13 cellular contexts compared by ENCODE assay signal in genomic region chr9:83032065-83032625, GRCh38. TPM values are rescaled to one million over a fixed set of nuclear protein-coding genes. Genes with fewer than 3 reads are reported as not detected.
DNase-seq lines count a peak whose midpoint lies in the region; ATAC-seq and TF ChIP-seq lines count a peak whose summit lies in the region.
"Had no signal": no experiment of that assay in that cellular context is flagged by ENCODE, and none has a peak within 500 bp of the region (broad histone marks: within the 10 kb centered on the region; RNA-seq: fewer than 3 reads in every experiment).

No MANE protein-coding gene starts in this region.

- H3K27me3 Mint-ChIP-seq in T-cell: no peaks in the 10 kb centered on the region

- H3K36me3 Mint-ChIP-seq in T-cell: no peaks in the 10 kb centered on the region

- intact Hi-C loops in left lung (cut with DNase I) (no loop called here), vagina (cut with DNase I) (no loop called here)

- CTCF ChIA-PET in RWPE1 (lab: Yijun Ruan, JAX): no interaction called here
- CTCF ChIA-PET in T-cell (lab: Charles Lee): no interaction called here

- H3K4me1 ChIP-seq in left lung (no peaks in the 10 kb centered on the region), vagina (no peaks in the 10 kb centered on the region)

- TF ChIP-seq POLR2A in vagina (IDR thresholded peaks at IDR 0.05): no peak

- H3K9me3 ChIP-seq in left lung: no peaks in the 10 kb centered on the region
- H3K9me3 ChIP-seq in vagina: no peaks in the 10 kb centered on the region
- H3K9me3 ChIP-seq: A549 had no signal

- H3K27ac ChIP-seq in RWPE1: no peak overlapping the region
- no peak overlapping the region for H3K27ac ChIP-seq in left lung
- no peak overlapping the region for H3K27ac ChIP-seq in vagina
- H3K27ac ChIP-seq: A549; BLaER1 treated with 17β-estradiol and CSF1 and Interleukin-3, amounts not matched to agents 10 nM and 100 nM had no signal

- peaks cover 0 to 4% (median 0%) of the 10 kb centered on the region in 3 donors for H3K9me3 Mint-ChIP-seq in T-cell

- POLR2A ChIA-PET in RWPE1 (lab: Yijun Ruan, JAX; ENCODE audit: low non-redundant PET) (no interaction called here), T-cell (lab: Charles Lee) (no interaction called here)

- H3K36me3 ChIP-seq in left lung: no peaks in the 10 kb centered on the region
- H3K36me3 ChIP-seq in vagina: no peaks in the 10 kb centered on the region
- H3K36me3 ChIP-seq: BLaER1 treated with 17β-estradiol and CSF1 and Interleukin-3, amounts not matched to agents 10 nM and 100 nM had no signal

- H3K27ac Mint-ChIP-seq in T-cell: no peak overlapping the region

- H3K4me3 Mint-ChIP-seq in T-cell: no peak overlapping the region

- H3K4me3 ChIP-seq in left lung: no peak overlapping the region
- H3K4me3 ChIP-seq in vagina: no peak overlapping the region
- H3K4me3 ChIP-seq: A549; BLaER1 treated with 17β-estradiol and CSF1 and Interleukin-3, amounts not matched to agents 10 nM and 100 nM had no signal

- TF ChIP-seq CTCF in RWPE1 (conservative IDR thresholded peaks at IDR 0.05; ENCODE audit: low read depth): no peak
- TF ChIP-seq CTCF in left lung (IDR thresholded peaks at IDR 0.05): no peak
- TF ChIP-seq CTCF in vagina (IDR thresholded peaks at IDR 0.05): no peak

- H3K27me3 ChIP-seq in left lung (no peaks in the 10 kb centered on the region), vagina (no peaks in the 10 kb centered on the region)
- H3K27me3 ChIP-seq: BLaER1 treated with 17β-estradiol and CSF1 and Interleukin-3, amounts not matched to agents 10 nM and 100 nM had no signal

- DNase-seq in NCI-H510A treated with DMSO at 0.1 percent for 48 hours (lab: John Stamatoyannopoulos, UW) (peak; percentile 9), NCI-H510A (lab: John Stamatoyannopoulos, UW) (no peak), RWPE1 (ENCODE audit: low spot score) (peak; percentile 14), left lung (peak in 1 of 2 donors; percentile 37), T-cell (no peak), vagina (ENCODE audit: extremely low spot score in 2 of 2) (no peak), hippocampal formation (lab: John Stamatoyannopoulos, UW) (no peak)
- DNase-seq: GOT3, NCI-H1417 treated with DMSO at 0.1 percent for 48 hours, NCI-H1930, NCI-H2227 treated with DMSO at 0.1 percent for 48 hours had no signal

- ATAC-seq in left lung: peak; percentile 81
- ATAC-seq in T-cell (replicated peaks in 1 of 4): no peak
- ATAC-seq: A549 had no signal

- H3K4me1 Mint-ChIP-seq in T-cell: no peaks in the 10 kb centered on the region

RNA-seq across cellular contexts. Expression of gene RASEF, which starts 30.8 kb away (rescaled TPM):
- total RNA-seq in left lung (10 to 100 TPM; 16.9 to 26.7 TPM), T-cell (under 1 TPM in 2 of 5 donors, not detected in 3; 0.09 to 0.16 TPM), vagina (7.6 TPM)

Comparison
In these comparisons a context has a peak if more than half of its experiments do, and no peak if none do; other contexts are left out.
1. DNase-seq: peak in NCI-H510A treated with DMSO at 0.1 percent for 48 hours (single experiment) and RWPE1 (single experiment); none in NCI-H510A (single experiment), T-cell (0 of 34), vagina (0 of 2) and hippocampal formation (0 of 2).